ENCODE assay signal across 1 cellular context in genomic region chr3:196637941-196638340, GRCh38.
TF ChIP-seq lines count a peak whose summit lies in the region.

No MANE protein-coding gene starts in this region.

TF ChIP-seq in K562, 482 proteins besides CTCF, POLR2A, EP300 and RAD21:
- peak; percentile 82 for TF ChIP-seq CEBPB (tag; IDR thresholded peaks at IDR 0.05)
TF ChIP-seq in K562: peak in this region for 1; not testable (repeated sequence) for 481.
